ENCODE assay signal across 23 cellular contexts in genomic region chr19:30978639-30979038, GRCh38.
DNase-seq lines count a peak whose midpoint lies in the region; ATAC-seq and TF ChIP-seq lines count a peak whose summit lies in the region.
"Had no signal": no experiment of that assay in that cellular context is flagged by ENCODE, and none has a peak within 500 bp of the region (broad histone marks: within the 10 kb centered on the region; RNA-seq: fewer than 3 reads in every experiment).

No MANE protein-coding gene starts in this region.

- no peak overlapping the region for H3K9ac ChIP-seq in HUES48 (ENCODE audit: low read depth, low read length)
- H3K9ac ChIP-seq: BLaER1 treated with 17β-estradiol and CSF1 and Interleukin-3, amounts not matched to agents 10 nM and 100 nM; GM23248 had no signal

- H3K4me1 Mint-ChIP-seq in WTC11, result peaks cover 19% of the 10 kb centered on the region
- no peaks in the 10 kb centered on the region for H3K4me1 Mint-ChIP-seq in stimulated activated naive B cell treated with anti-CD40 and anti-IgM and Interleukin-4, amounts not matched to agents 10 μg/mL and 1 μg/mL and 100 μg/mL, for 72 hours
- H3K4me1 Mint-ChIP-seq in stimulated activated memory B cell treated with anti-CD40 and anti-IgM and Interleukin-4, amounts not matched to agents 10 μg/mL and 1 μg/mL and 100 μg/mL, for 72 hours, result no peaks in the 10 kb centered on the region
- H3K4me1 Mint-ChIP-seq: CD14-positive monocyte; CD8-positive, alpha-beta memory T cell had no signal

- H3K4me1 ChIP-seq in HUES48 (ENCODE audit: control insufficient read depth, insufficient read depth, low read length), result peaks cover 16% of the 10 kb centered on the region
- H3K4me1 ChIP-seq: A549; BE2C; BLaER1 treated with 17β-estradiol and CSF1 and Interleukin-3, amounts not matched to agents 10 nM and 100 nM had no signal

- peaks cover 12% of the 10 kb centered on the region for H3K9me3 ChIP-seq in HUES48 (ENCODE audit: control insufficient read depth, insufficient read depth, low read length)
- H3K9me3 ChIP-seq: BE2C had no signal

- ATAC-seq in WTC11 (peak; percentile 62; the same call in 1 of the 2 replicates), HG02840 (IDR thresholded peaks at IDR 0.05; ENCODE audit: low FRiP score, unreplicated experiment) (no peak)
- no peak for ATAC-seq in stimulated activated naive B cell treated with anti-CD40 and anti-IgM and Interleukin-4, amounts not matched to agents 10 μg/mL and 1 μg/mL and 100 μg/mL, for 72 hours (replicated peaks)
- ATAC-seq in stimulated activated memory B cell treated with anti-CD40 and anti-IgM and Interleukin-4, amounts not matched to agents 10 μg/mL and 1 μg/mL and 100 μg/mL, for 72 hours, result no peak
- ATAC-seq: A549, GM12878 had no signal

- H3K4me3 Mint-ChIP-seq in WTC11, result peak overlapping the region; percentile 33
- H3K4me3 Mint-ChIP-seq in stimulated activated naive B cell treated with anti-CD40 and anti-IgM and Interleukin-4, amounts not matched to agents 10 μg/mL and 1 μg/mL and 100 μg/mL, for 72 hours, result no peak overlapping the region
- H3K4me3 Mint-ChIP-seq in stimulated activated memory B cell treated with anti-CD40 and anti-IgM and Interleukin-4, amounts not matched to agents 10 μg/mL and 1 μg/mL and 100 μg/mL, for 72 hours, result no peak overlapping the region
- H3K4me3 Mint-ChIP-seq: CD14-positive monocyte; CD4-positive, alpha-beta T cell; CD8-positive, alpha-beta memory T cell had no signal

- no peaks in the 10 kb centered on the region for H3K27me3 ChIP-seq in HUES48 (ENCODE audit: control insufficient read depth, insufficient read depth, low read length)
- H3K27me3 ChIP-seq: BE2C; BLaER1 treated with 17β-estradiol and CSF1 and Interleukin-3, amounts not matched to agents 10 nM and 100 nM had no signal

- no peak for TF ChIP-seq CTCF in WTC11 (IDR thresholded peaks at IDR 0.05)

- no peaks in the 10 kb centered on the region for H3K27me3 Mint-ChIP-seq in WTC11 (ENCODE audit: low read depth)
- H3K27me3 Mint-ChIP-seq in stimulated activated naive B cell treated with anti-CD40 and anti-IgM and Interleukin-4, amounts not matched to agents 10 μg/mL and 1 μg/mL and 100 μg/mL, for 72 hours, result no peaks in the 10 kb centered on the region
- H3K27me3 Mint-ChIP-seq in stimulated activated memory B cell treated with anti-CD40 and anti-IgM and Interleukin-4, amounts not matched to agents 10 μg/mL and 1 μg/mL and 100 μg/mL, for 72 hours, result no peaks in the 10 kb centered on the region
- H3K27me3 Mint-ChIP-seq: CD8-positive, alpha-beta memory T cell had no signal

- POLR2A ChIA-PET in WTC11 (lab: Charles Lee), result no interaction called here

- peaks cover 25% of the 10 kb centered on the region for H3K9me3 Mint-ChIP-seq in WTC11
- H3K9me3 Mint-ChIP-seq in stimulated activated naive B cell treated with anti-CD40 and anti-IgM and Interleukin-4, amounts not matched to agents 10 μg/mL and 1 μg/mL and 100 μg/mL, for 72 hours, result peaks cover 9 to 15% of the 10 kb centered on the region in 2 donors
- peaks cover 18% of the 10 kb centered on the region for H3K9me3 Mint-ChIP-seq in stimulated activated memory B cell treated with anti-CD40 and anti-IgM and Interleukin-4, amounts not matched to agents 10 μg/mL and 1 μg/mL and 100 μg/mL, for 72 hours

- H3K27ac ChIP-seq in HUES48 (ENCODE audit: low read depth, low read length), result peak overlapping the region; percentile 53
- H3K27ac ChIP-seq: A549; BLaER1 treated with 17β-estradiol and CSF1 and Interleukin-3, amounts not matched to agents 10 nM and 100 nM; GM23248 had no signal

- CTCF ChIA-PET in WTC11 (lab: Charles Lee), result no interaction called here

- no peak for DNase-seq in WTC11 (ENCODE audit: low spot score)
- DNase-seq in iPS-NIHi11 (ENCODE audit: low spot score), result peak; percentile 16
- no peak for DNase-seq in HPDE6-E6E7 (ENCODE audit: extremely low spot score)
- no peak for DNase-seq in stimulated activated naive B cell treated with anti-CD40 and anti-IgM and Interleukin-4, amounts not matched to agents 10 μg/mL and 1 μg/mL and 100 μg/mL, for 72 hours
- DNase-seq: 8988T; ACHN; AML-193; BE2C; CD4-positive, alpha-beta T cell; CD8-positive, alpha-beta memory T cell; DMS 273 treated with DMSO at 0.1 percent for 48 hours; DMS79; EL; GDM1; GM23248; HCEC 1CT had no signal

- peak overlapping the region; percentile 70 for H3K27ac Mint-ChIP-seq in WTC11
- H3K27ac Mint-ChIP-seq in stimulated activated naive B cell treated with anti-CD40 and anti-IgM and Interleukin-4, amounts not matched to agents 10 μg/mL and 1 μg/mL and 100 μg/mL, for 72 hours, result no peak overlapping the region
- no peak overlapping the region for H3K27ac Mint-ChIP-seq in stimulated activated memory B cell treated with anti-CD40 and anti-IgM and Interleukin-4, amounts not matched to agents 10 μg/mL and 1 μg/mL and 100 μg/mL, for 72 hours
- H3K27ac Mint-ChIP-seq: CD14-positive monocyte; CD4-positive, alpha-beta T cell; CD8-positive, alpha-beta memory T cell had no signal

- peak overlapping the region; percentile 11; the same call in 1 of the 2 replicates for H3K4me3 ChIP-seq in HUES48 (ENCODE audit: low read depth, low read length)
- H3K4me3 ChIP-seq: A549; BLaER1 treated with 17β-estradiol and CSF1 and Interleukin-3, amounts not matched to agents 10 nM and 100 nM; GM12878; GM23248 had no signal

- peaks cover 14% of the 10 kb centered on the region for H3K36me3 Mint-ChIP-seq in WTC11
- H3K36me3 Mint-ChIP-seq in stimulated activated naive B cell treated with anti-CD40 and anti-IgM and Interleukin-4, amounts not matched to agents 10 μg/mL and 1 μg/mL and 100 μg/mL, for 72 hours, result no peaks in the 10 kb centered on the region
- H3K36me3 Mint-ChIP-seq in stimulated activated memory B cell treated with anti-CD40 and anti-IgM and Interleukin-4, amounts not matched to agents 10 μg/mL and 1 μg/mL and 100 μg/mL, for 72 hours, result no peaks in the 10 kb centered on the region
- H3K36me3 Mint-ChIP-seq: CD14-positive monocyte; CD8-positive, alpha-beta memory T cell had no signal

- no peaks in the 10 kb centered on the region for H3K36me3 ChIP-seq in HUES48 (ENCODE audit: control insufficient read depth, insufficient read depth, low read length)
- H3K36me3 ChIP-seq: BE2C; BLaER1 treated with 17β-estradiol and CSF1 and Interleukin-3, amounts not matched to agents 10 nM and 100 nM had no signal

TF ChIP-seq in WTC11, 78 proteins besides CTCF, POLR2A, EP300 and RAD21:
- TF ChIP-seq, protein P1, sequence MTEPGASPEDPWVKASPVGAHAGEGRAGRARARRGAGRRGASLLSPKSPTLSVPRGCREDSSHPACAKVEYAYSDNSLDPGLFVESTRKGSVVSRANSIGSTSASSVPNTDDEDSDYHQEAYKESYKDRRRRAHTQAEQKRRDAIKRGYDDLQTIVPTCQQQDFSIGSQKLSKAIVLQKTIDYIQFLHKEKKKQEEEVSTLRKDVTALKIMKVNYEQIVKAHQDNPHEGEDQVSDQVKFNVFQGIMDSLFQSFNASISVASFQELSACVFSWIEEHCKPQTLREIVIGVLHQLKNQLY (CRISPR knock-in tag; IDR thresholded peaks at IDR 0.05), result no peak
- TF ChIP-seq ETV6 (CRISPR knock-in tag; IDR thresholded peaks at IDR 0.05), result no peak
- no peak for TF ChIP-seq NFYB (CRISPR knock-in tag; conservative IDR thresholded peaks at IDR 0.05; ENCODE audit: low read depth)
- TF ChIP-seq OVOL2 (CRISPR knock-in tag; IDR thresholded peaks at IDR 0.05; ENCODE audit: borderline replicate concordance), result no peak
- no peak for TF ChIP-seq CREB1 (CRISPR knock-in tag; IDR thresholded peaks at IDR 0.05)
- TF ChIP-seq MYBL2 (CRISPR knock-in tag; IDR thresholded peaks at IDR 0.05), result no peak
- TF ChIP-seq, protein P2, sequence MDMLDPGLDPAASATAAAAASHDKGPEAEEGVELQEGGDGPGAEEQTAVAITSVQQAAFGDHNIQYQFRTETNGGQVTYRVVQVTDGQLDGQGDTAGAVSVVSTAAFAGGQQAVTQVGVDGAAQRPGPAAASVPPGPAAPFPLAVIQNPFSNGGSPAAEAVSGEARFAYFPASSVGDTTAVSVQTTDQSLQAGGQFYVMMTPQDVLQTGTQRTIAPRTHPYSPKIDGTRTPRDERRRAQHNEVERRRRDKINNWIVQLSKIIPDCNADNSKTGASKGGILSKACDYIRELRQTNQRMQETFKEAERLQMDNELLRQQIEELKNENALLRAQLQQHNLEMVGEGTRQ (CRISPR knock-in tag; IDR thresholded peaks at IDR 0.05), result peak; percentile 27; the same call in 1 of the 2 replicates
